Comparison of ENCODE assay signal across 1 cellular context in the genomic region with DNA sequence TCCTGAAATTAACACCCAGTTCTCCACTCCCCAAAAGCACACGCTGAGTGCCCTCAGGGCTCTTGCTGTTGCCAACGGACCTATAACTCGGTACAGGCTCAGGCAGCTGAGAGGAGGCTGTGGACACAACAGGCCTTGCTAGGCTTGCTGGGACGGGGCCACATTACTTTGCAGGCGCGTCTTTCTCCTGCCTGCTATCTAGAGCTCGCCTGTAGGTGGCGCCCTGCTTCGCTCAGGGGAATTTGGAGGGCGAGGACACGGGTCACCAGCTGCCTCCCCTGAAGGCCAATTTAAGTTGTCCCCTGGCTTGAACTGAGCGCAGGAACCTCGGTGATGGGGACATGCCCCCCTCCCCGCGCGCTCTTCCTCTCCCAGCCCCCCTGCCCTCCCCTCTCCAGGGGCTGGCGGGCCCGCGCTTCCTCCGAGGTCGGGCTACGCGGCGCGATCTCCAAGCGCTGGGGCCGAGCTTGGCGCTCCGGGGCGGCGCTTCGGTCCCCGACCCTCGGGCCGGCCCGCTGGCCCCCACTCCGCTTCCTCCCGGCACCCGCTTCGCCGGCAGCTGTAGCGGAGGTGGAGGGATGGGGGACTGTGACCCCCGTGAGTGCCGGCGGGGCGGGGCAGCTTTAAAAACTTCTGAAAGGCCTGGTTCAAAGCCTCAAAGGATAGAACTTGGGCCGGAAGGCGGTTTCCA.
TF ChIP-seq lines count a peak whose summit lies in the region.

No MANE protein-coding gene starts in this region.

TF ChIP-seq in SK-N-SH treated with all-trans-retinoic acid at 6 μM for 48 hours, 23 proteins besides CTCF, POLR2A, EP300 and RAD21 (continued from another document):
- TF ChIP-seq, protein P1, sequence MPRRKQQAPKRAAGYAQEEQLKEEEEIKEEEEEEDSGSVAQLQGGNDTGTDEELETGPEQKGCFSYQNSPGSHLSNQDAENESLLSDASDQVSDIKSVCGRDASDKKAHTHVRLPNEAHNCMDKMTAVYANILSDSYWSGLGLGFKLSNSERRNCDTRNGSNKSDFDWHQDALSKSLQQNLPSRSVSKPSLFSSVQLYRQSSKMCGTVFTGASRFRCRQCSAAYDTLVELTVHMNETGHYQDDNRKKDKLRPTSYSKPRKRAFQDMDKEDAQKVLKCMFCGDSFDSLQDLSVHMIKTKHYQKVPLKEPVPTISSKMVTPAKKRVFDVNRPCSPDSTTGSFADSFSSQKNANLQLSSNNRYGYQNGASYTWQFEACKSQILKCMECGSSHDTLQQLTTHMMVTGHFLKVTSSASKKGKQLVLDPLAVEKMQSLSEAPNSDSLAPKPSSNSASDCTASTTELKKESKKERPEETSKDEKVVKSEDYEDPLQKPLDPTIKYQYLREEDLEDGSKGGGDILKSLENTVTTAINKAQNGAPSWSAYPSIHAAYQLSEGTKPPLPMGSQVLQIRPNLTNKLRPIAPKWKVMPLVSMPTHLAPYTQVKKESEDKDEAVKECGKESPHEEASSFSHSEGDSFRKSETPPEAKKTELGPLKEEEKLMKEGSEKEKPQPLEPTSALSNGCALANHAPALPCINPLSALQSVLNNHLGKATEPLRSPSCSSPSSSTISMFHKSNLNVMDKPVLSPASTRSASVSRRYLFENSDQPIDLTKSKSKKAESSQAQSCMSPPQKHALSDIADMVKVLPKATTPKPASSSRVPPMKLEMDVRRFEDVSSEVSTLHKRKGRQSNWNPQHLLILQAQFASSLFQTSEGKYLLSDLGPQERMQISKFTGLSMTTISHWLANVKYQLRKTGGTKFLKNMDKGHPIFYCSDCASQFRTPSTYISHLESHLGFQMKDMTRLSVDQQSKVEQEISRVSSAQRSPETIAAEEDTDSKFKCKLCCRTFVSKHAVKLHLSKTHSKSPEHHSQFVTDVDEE (CRISPR knock-in tag; IDR thresholded peaks at IDR 0.05), result 0 out of 2 replicates have a peak, but pooled peaks have one; percentile 52
- TF ChIP-seq ISL1 (CRISPR knock-in tag; IDR thresholded peaks at IDR 0.05), result no peak
